In the genomic region with DNA sequence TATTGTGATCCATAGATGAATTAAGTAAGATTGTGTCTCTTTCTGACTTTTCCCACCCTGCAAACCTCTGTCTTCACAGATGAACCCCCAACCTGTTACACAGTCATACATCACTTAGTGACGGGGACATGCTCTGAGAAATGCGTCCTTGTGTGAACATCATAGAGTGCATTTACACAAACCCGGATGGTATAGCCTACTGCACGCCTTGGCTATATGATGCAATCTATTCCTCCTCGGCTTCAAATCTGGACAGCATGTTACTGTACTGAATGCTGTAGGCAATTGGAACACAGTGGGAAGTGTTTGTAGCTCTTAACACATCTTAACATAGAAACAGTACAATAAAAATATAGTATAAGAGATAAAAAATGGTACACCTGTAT, we compare ENCODE assay signal across 12 cellular contexts. TPM values are rescaled to one million over a fixed set of nuclear protein-coding genes. Genes with fewer than 3 reads are reported as not detected.
DNase-seq lines count a peak whose midpoint lies in the region; ATAC-seq and TF ChIP-seq lines count a peak whose summit lies in the region.
"Had no signal": no experiment of that assay in that cellular context is flagged by ENCODE, and none has a peak within 500 bp of the region (broad histone marks: within the 10 kb centered on the region; RNA-seq: fewer than 3 reads in every experiment).

No MANE protein-coding gene starts in this region.

- no peak for ATAC-seq in CD4-positive, CD25-positive, alpha-beta regulatory T cell (ENCODE audit: low read depth in 2 of 2)
- peak; percentile 6 for ATAC-seq in GM19025 (IDR thresholded peaks at IDR 0.05; ENCODE audit: low read depth, unreplicated experiment)
- peak; percentile 19 for ATAC-seq in HG03039 (IDR thresholded peaks at IDR 0.05; ENCODE audit: unreplicated experiment)
- peak; percentile 48 for ATAC-seq in activated CD8-positive, alpha-beta T cell treated with anti-CD3 and anti-CD28 coated beads for 36 hours

- H3K27ac ChIP-seq in CD4-positive, CD25-positive, alpha-beta regulatory T cell (ENCODE audit: insufficient read depth, low read length, poor library complexity, severe bottlenecking): peak overlapping the region; percentile 75
- H3K27ac ChIP-seq: colonic mucosa had no signal

- no peaks in the 10 kb centered on the region for H3K27me3 Mint-ChIP-seq in CD4-positive, CD25-positive, alpha-beta regulatory T cell
- no peaks in the 10 kb centered on the region for H3K27me3 Mint-ChIP-seq in activated CD8-positive, alpha-beta T cell treated with anti-CD3 and anti-CD28 coated beads for 36 hours

- CTCF ChIA-PET in activated CD8-positive, alpha-beta T cell treated with anti-CD3 and anti-CD28 coated beads for 36 hours (lab: Charles Lee): interaction anchor here (0.7 to 17.7 kb wide), 25 partner anchors 7 to 274 kb away, joined by 3 to 707 read pairs (median 10); a partner anchor contains a TSS
- CTCF ChIA-PET in GM10248 (lab: Yijun Ruan, JAX): interaction anchor here (0.7 to 17.9 kb wide), 27 partner anchors 9 to 286 kb away, joined by 3 to 646 read pairs (median 8); a partner anchor contains a TSS

- no peaks in the 10 kb centered on the region for H3K27me3 ChIP-seq in CD4-positive, CD25-positive, alpha-beta regulatory T cell (ENCODE audit: control insufficient read depth, insufficient read depth, low read length)
- H3K27me3 ChIP-seq: colonic mucosa, Peyer's patch had no signal

- POLR2A ChIA-PET in activated CD8-positive, alpha-beta T cell treated with anti-CD3 and anti-CD28 coated beads for 36 hours (lab: Charles Lee): interaction anchor here (1.1 to 4.1 kb wide), 3 partner anchors 8 to 80 kb away, joined by 4 to 15 read pairs (median 5); a partner anchor contains a TSS
- POLR2A ChIA-PET in GM10248 (lab: Yijun Ruan, JAX): interaction anchor here (0.8 kb wide), 1 partner anchor 10 kb away, joined by 3 read pairs; no protein-coding TSS in a partner anchor

- no peak for DNase-seq in CD4-positive, CD25-positive, alpha-beta regulatory T cell
- DNase-seq in activated CD8-positive, alpha-beta T cell treated with anti-CD3 and anti-CD28 coated beads for 36 hours: peak; percentile 30
- no peak for DNase-seq in hepatic stellate cell (ENCODE audit: low spot score)
- no peak for DNase-seq in SKM-1 (lab: John Stamatoyannopoulos, UW; ENCODE audit: unreplicated experiment)
- DNase-seq in GF-D8 (lab: John Stamatoyannopoulos, UW): no peak
- DNase-seq in GM10248 (ENCODE audit: extremely low spot score): no peak
- DNase-seq: colonic mucosa had no signal

- H3K9me3 ChIP-seq in CD4-positive, CD25-positive, alpha-beta regulatory T cell (ENCODE audit: control insufficient read depth in 2 of 2, low read length in 2 of 2): no peaks in the 10 kb centered on the region
- H3K9me3 ChIP-seq: colonic mucosa, Peyer's patch had no signal

- no peaks in the 10 kb centered on the region for H3K36me3 ChIP-seq in CD4-positive, CD25-positive, alpha-beta regulatory T cell (ENCODE audit: control insufficient read depth, insufficient read depth, low read length)
- H3K36me3 ChIP-seq: colonic mucosa, Peyer's patch had no signal

- H3K4me1 ChIP-seq in CD4-positive, CD25-positive, alpha-beta regulatory T cell (ENCODE audit: control insufficient read depth, insufficient read depth, low read length, poor library complexity, severe bottlenecking): peaks cover 32% of the 10 kb centered on the region
- H3K4me1 ChIP-seq: colonic mucosa had no signal

- intact Hi-C loops in activated CD8-positive, alpha-beta T cell treated with anti-CD3 and anti-CD28 coated beads for 36 hours (cut with micrococcal nuclease): loop anchor here (5.0 kb wide), 1 partner anchor 245 kb away; no protein-coding TSS in a partner anchor

- H3K9me3 Mint-ChIP-seq in CD4-positive, CD25-positive, alpha-beta regulatory T cell: no peaks in the 10 kb centered on the region
- no peaks in the 10 kb centered on the region for H3K9me3 Mint-ChIP-seq in activated CD8-positive, alpha-beta T cell treated with anti-CD3 and anti-CD28 coated beads for 36 hours
- H3K9me3 Mint-ChIP-seq: nephron had no signal

- no peaks in the 10 kb centered on the region for H3K36me3 Mint-ChIP-seq in CD4-positive, CD25-positive, alpha-beta regulatory T cell
- H3K36me3 Mint-ChIP-seq in activated CD8-positive, alpha-beta T cell treated with anti-CD3 and anti-CD28 coated beads for 36 hours (ENCODE audit: low read depth): peaks cover 1% of the 10 kb centered on the region

- no peak for TF ChIP-seq CTCF in activated CD8-positive, alpha-beta T cell treated with anti-CD3 and anti-CD28 coated beads for 36 hours (IDR thresholded peaks at IDR 0.05)
- no peak for TF ChIP-seq CTCF in GM10248 (IDR thresholded peaks at IDR 0.05; ENCODE audit: control extremely low read depth, extremely low read depth, low read depth, missing control alignments)

- H3K27ac Mint-ChIP-seq in CD4-positive, CD25-positive, alpha-beta regulatory T cell: peak overlapping the region; percentile 93 to 100 (median 97)
- H3K27ac Mint-ChIP-seq in activated CD8-positive, alpha-beta T cell treated with anti-CD3 and anti-CD28 coated beads for 36 hours: peak overlapping the region; percentile 100
- H3K27ac Mint-ChIP-seq: nephron had no signal

- H3K4me3 ChIP-seq in CD4-positive, CD25-positive, alpha-beta regulatory T cell (ENCODE audit: low read depth, low read length): peak overlapping the region; percentile 68
- H3K4me3 ChIP-seq: colonic mucosa had no signal

- peaks cover 22 to 49% (median 36%) of the 10 kb centered on the region in 4 donors for H3K4me1 Mint-ChIP-seq in CD4-positive, CD25-positive, alpha-beta regulatory T cell
- peaks cover 59% of the 10 kb centered on the region for H3K4me1 Mint-ChIP-seq in activated CD8-positive, alpha-beta T cell treated with anti-CD3 and anti-CD28 coated beads for 36 hours (ENCODE audit: low read depth)

- peak overlapping the region in 2 of 4 donors; percentile 88 to 92 for H3K4me3 Mint-ChIP-seq in CD4-positive, CD25-positive, alpha-beta regulatory T cell
- H3K4me3 Mint-ChIP-seq in activated CD8-positive, alpha-beta T cell treated with anti-CD3 and anti-CD28 coated beads for 36 hours: peak overlapping the region; percentile 82
- H3K4me3 Mint-ChIP-seq: nephron had no signal

RNA-seq across cellular contexts. Expression of a gene that starts 7.4 kb away (rescaled TPM):
- 93.8 TPM for total RNA-seq in CD4-positive, CD25-positive, alpha-beta regulatory T cell
- 100 to 1,000 TPM in 2 of 4 donors, 10 to 100 TPM in 2; 78.0 to 121 (median 100) TPM for polyA plus RNA-seq in CD4-positive, CD25-positive, alpha-beta regulatory T cell
- 100 to 1,000 TPM; 107 to 112 TPM for total RNA-seq in activated CD8-positive, alpha-beta T cell treated with anti-CD3 and anti-CD28 coated beads for 36 hours
- total RNA-seq: LHCN-M2 had no signal

RNA-seq across cellular contexts. Expression of a gene that starts 27.8 kb away (rescaled TPM):
- not detected for total RNA-seq in CD4-positive, CD25-positive, alpha-beta regulatory T cell
- polyA plus RNA-seq in CD4-positive, CD25-positive, alpha-beta regulatory T cell: not detected
- total RNA-seq in activated CD8-positive, alpha-beta T cell treated with anti-CD3 and anti-CD28 coated beads for 36 hours: not detected
- total RNA-seq: colonic mucosa, LHCN-M2, Peyer's patch had no signal

Comparison
In these comparisons a context has a peak if more than half of its experiments do, and no peak if none do; other contexts are left out.
1. ATAC-seq: peak in GM19025 (single experiment), HG03039 (single experiment) and activated CD8-positive, alpha-beta T cell treated with anti-CD3 and anti-CD28 coated beads for 36 hours (single experiment); none in CD4-positive, CD25-positive, alpha-beta regulatory T cell (0 of 2).